In the genomic region with DNA sequence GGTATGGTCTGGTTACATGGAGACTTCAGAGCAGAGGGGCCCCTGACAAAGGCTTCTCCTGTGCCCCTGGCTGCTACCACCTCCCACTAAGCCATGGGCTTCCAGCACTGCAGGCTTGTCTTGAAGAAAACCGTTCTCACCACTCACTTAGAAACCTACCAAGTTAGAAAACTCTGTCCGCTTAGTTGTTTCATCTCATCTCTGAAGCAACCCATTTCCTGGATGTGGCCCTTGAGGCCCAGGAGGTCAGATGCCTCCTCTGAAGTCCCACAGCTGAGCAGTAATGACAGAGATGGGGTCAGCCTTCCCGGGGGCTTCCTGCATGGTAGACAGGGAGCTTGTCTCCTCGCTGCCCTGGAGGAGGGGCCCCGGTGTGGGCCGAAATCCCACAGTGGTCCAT, we compare ENCODE assay signal across 23 cellular contexts. TPM values are rescaled to one million over a fixed set of nuclear protein-coding genes. Genes with fewer than 3 reads are reported as not detected.
DNase-seq lines count a peak whose midpoint lies in the region; ATAC-seq and TF ChIP-seq lines count a peak whose summit lies in the region.
"Had no signal": no experiment of that assay in that cellular context is flagged by ENCODE, and none has a peak within 500 bp of the region (broad histone marks: within the 10 kb centered on the region; RNA-seq: fewer than 3 reads in every experiment).

No MANE protein-coding gene starts in this region.

- no peak for DNase-seq in natural killer cell treated with Interleukin-12 subunit alpha and Interleukin-12 subunit beta and Interleukin-15 and Interleukin-18, amount 100 ng/mL, for 72 hours (ENCODE audit: low spot score)
- no peak for DNase-seq in natural killer cell
- DNase-seq in activated T-helper 1 cell treated with anti-CD3 and anti-CD28 coated beads, Interleukin-12 subunit alpha, Interleukin-12 subunit beta, Interleukin-2, Interleukin-4 antibody, amounts not matched to agents 30 ng/mL and 10 ng/mL and 1 ng/mL, durations not matched to agents 14 hours and 24 hours and 36 hours (ENCODE audit: low spot score), result no peak
- no peak for DNase-seq in NCI-H2029 treated with DMSO at 0.1 percent for 48 hours (lab: John Stamatoyannopoulos, UW)
- DNase-seq in GM20000 (ENCODE audit: low spot score), result no peak
- no peak for DNase-seq in activated CD4-positive, alpha-beta T cell treated with anti-CD3 and anti-CD28 coated beads, Interleukin-2, amount 50 U/mL, for 4 hours
- DNase-seq: AML-193; Caco-2; CD8-positive, alpha-beta T cell; MM.1S; NCI-H1417; NCI-H1694; NCI-H2081; NCI-H2227 treated with DMSO at 0.1 percent for 48 hours; NCI-H510A; NCI-H69; OCI-M1 had no signal

- peaks cover 99% of the 10 kb centered on the region for H3K36me3 ChIP-seq in neutrophil

- H3K4me3 Mint-ChIP-seq in natural killer cell treated with Interleukin-12 subunit alpha and Interleukin-12 subunit beta and Interleukin-15 and Interleukin-18, amount 100 ng/mL, for 72 hours, result peak overlapping the region; percentile 44
- no peak overlapping the region for H3K4me3 Mint-ChIP-seq in natural killer cell
- H3K4me3 Mint-ChIP-seq in activated T-helper 1 cell treated with anti-CD3 and anti-CD28 coated beads, Interleukin-12 subunit alpha, Interleukin-12 subunit beta, Interleukin-2, Interleukin-4 antibody, amounts not matched to agents 30 ng/mL and 10 ng/mL and 1 ng/mL, durations not matched to agents 14 hours and 24 hours and 36 hours, result no peak overlapping the region
- H3K4me3 Mint-ChIP-seq: CD8-positive, alpha-beta T cell; IgD-negative memory B cell had no signal

- intact Hi-C loops in natural killer cell (cut with micrococcal nuclease), result no loop called here
- intact Hi-C loops in activated T-helper 1 cell treated with anti-CD3 and anti-CD28 coated beads, Interleukin-12 subunit alpha, Interleukin-12 subunit beta, Interleukin-2, Interleukin-4 antibody, amounts not matched to agents 30 ng/mL and 10 ng/mL and 1 ng/mL, durations not matched to agents 14 hours and 24 hours and 36 hours (cut with micrococcal nuclease), result no loop called here

- no peaks in the 10 kb centered on the region for H3K9me3 Mint-ChIP-seq in natural killer cell treated with Interleukin-12 subunit alpha and Interleukin-12 subunit beta and Interleukin-15 and Interleukin-18, amount 100 ng/mL, for 72 hours
- H3K9me3 Mint-ChIP-seq in natural killer cell, result no peaks in the 10 kb centered on the region
- no peaks in the 10 kb centered on the region for H3K9me3 Mint-ChIP-seq in activated T-helper 1 cell treated with anti-CD3 and anti-CD28 coated beads, Interleukin-12 subunit alpha, Interleukin-12 subunit beta, Interleukin-2, Interleukin-4 antibody, amounts not matched to agents 30 ng/mL and 10 ng/mL and 1 ng/mL, durations not matched to agents 14 hours and 24 hours and 36 hours
- H3K9me3 Mint-ChIP-seq: CD8-positive, alpha-beta T cell; IgD-negative memory B cell had no signal

- no peaks in the 10 kb centered on the region for H3K27me3 ChIP-seq in neutrophil

- H3K4me1 ChIP-seq in neutrophil (ENCODE audit: control insufficient read depth in 1 of 2, insufficient read depth in 1 of 2, low read depth in 1 of 2, low read length in 1 of 2), result peaks cover 34 to 51% of the 10 kb centered on the region in 2 experiments
- H3K4me1 ChIP-seq: A549, Caco-2 had no signal

- peak overlapping the region; percentile 82 for H3K27ac ChIP-seq in neutrophil
- H3K27ac ChIP-seq: A549, C4-2B, KMS-11 had no signal

- TF ChIP-seq CTCF in natural killer cell (IDR thresholded peaks at IDR 0.05), result no peak
- no peak for TF ChIP-seq CTCF in neutrophil (IDR thresholded peaks at IDR 0.05)
- TF ChIP-seq CTCF in GM20000 (IDR thresholded peaks at IDR 0.05; ENCODE audit: extremely low read depth, missing control alignments), result no peak

- peak overlapping the region; percentile 57 to 61 for H3K27ac Mint-ChIP-seq in natural killer cell treated with Interleukin-12 subunit alpha and Interleukin-12 subunit beta and Interleukin-15 and Interleukin-18, amount 100 ng/mL, for 72 hours
- H3K27ac Mint-ChIP-seq in natural killer cell, result no peak overlapping the region
- H3K27ac Mint-ChIP-seq in activated T-helper 1 cell treated with anti-CD3 and anti-CD28 coated beads, Interleukin-12 subunit alpha, Interleukin-12 subunit beta, Interleukin-2, Interleukin-4 antibody, amounts not matched to agents 30 ng/mL and 10 ng/mL and 1 ng/mL, durations not matched to agents 14 hours and 24 hours and 36 hours, result peak overlapping the region; percentile 40
- H3K27ac Mint-ChIP-seq: CD8-positive, alpha-beta T cell had no signal

- H3K4me1 Mint-ChIP-seq in natural killer cell treated with Interleukin-12 subunit alpha and Interleukin-12 subunit beta and Interleukin-15 and Interleukin-18, amount 100 ng/mL, for 72 hours (ENCODE audit: low read depth in 2 of 2), result peaks cover 8 to 38% of the 10 kb centered on the region in 2 donors
- H3K4me1 Mint-ChIP-seq in natural killer cell, result no peaks in the 10 kb centered on the region
- peaks cover 18% of the 10 kb centered on the region for H3K4me1 Mint-ChIP-seq in activated T-helper 1 cell treated with anti-CD3 and anti-CD28 coated beads, Interleukin-12 subunit alpha, Interleukin-12 subunit beta, Interleukin-2, Interleukin-4 antibody, amounts not matched to agents 30 ng/mL and 10 ng/mL and 1 ng/mL, durations not matched to agents 14 hours and 24 hours and 36 hours (ENCODE audit: low read depth)

- no peaks in the 10 kb centered on the region for H3K36me3 Mint-ChIP-seq in natural killer cell treated with Interleukin-12 subunit alpha and Interleukin-12 subunit beta and Interleukin-15 and Interleukin-18, amount 100 ng/mL, for 72 hours
- no peaks in the 10 kb centered on the region for H3K36me3 Mint-ChIP-seq in natural killer cell
- no peaks in the 10 kb centered on the region for H3K36me3 Mint-ChIP-seq in activated T-helper 1 cell treated with anti-CD3 and anti-CD28 coated beads, Interleukin-12 subunit alpha, Interleukin-12 subunit beta, Interleukin-2, Interleukin-4 antibody, amounts not matched to agents 30 ng/mL and 10 ng/mL and 1 ng/mL, durations not matched to agents 14 hours and 24 hours and 36 hours (ENCODE audit: low read depth)
- H3K36me3 Mint-ChIP-seq: CD8-positive, alpha-beta T cell had no signal

- peak; percentile 34 to 67 for ATAC-seq in natural killer cell treated with Interleukin-12 subunit alpha and Interleukin-12 subunit beta and Interleukin-15 and Interleukin-18, amount 100 ng/mL, for 72 hours
- ATAC-seq in natural killer cell, result no peak
- ATAC-seq: A549; CD8-positive, alpha-beta T cell; SK-N-SH treated with all-trans-retinoic acid at 6 μM for 48 hours had no signal

- no peaks in the 10 kb centered on the region for H3K9me3 ChIP-seq in neutrophil
- H3K9me3 ChIP-seq: A549, Caco-2 had no signal

- H3K27me3 Mint-ChIP-seq in natural killer cell treated with Interleukin-12 subunit alpha and Interleukin-12 subunit beta and Interleukin-15 and Interleukin-18, amount 100 ng/mL, for 72 hours, result peaks cover 7 to 14% of the 10 kb centered on the region in 2 donors
- H3K27me3 Mint-ChIP-seq in natural killer cell (ENCODE audit: low read depth in 2 of 2), result peaks cover 0 to 9% of the 10 kb centered on the region in 2 donors
- peaks cover 1% of the 10 kb centered on the region for H3K27me3 Mint-ChIP-seq in activated T-helper 1 cell treated with anti-CD3 and anti-CD28 coated beads, Interleukin-12 subunit alpha, Interleukin-12 subunit beta, Interleukin-2, Interleukin-4 antibody, amounts not matched to agents 30 ng/mL and 10 ng/mL and 1 ng/mL, durations not matched to agents 14 hours and 24 hours and 36 hours (ENCODE audit: insufficient read depth)
- H3K27me3 Mint-ChIP-seq: IgD-negative memory B cell had no signal

- H3K4me3 ChIP-seq in neutrophil (ENCODE audit: low read depth in 1 of 2, low read length in 1 of 2), result no peak overlapping the region
- H3K4me3 ChIP-seq: A549 had no signal

RNA-seq across cellular contexts. Expression of a gene that starts 12.9 kb away (rescaled TPM):
- total RNA-seq in natural killer cell treated with Interleukin-12 subunit alpha and Interleukin-12 subunit beta and Interleukin-15 and Interleukin-18, amount 100 ng/mL, for 72 hours, result 10 to 100 TPM in 1 of 2 donors, 1 to 10 TPM in 1; 5.0 to 47.9 TPM
- total RNA-seq in natural killer cell, result 100 to 1,000 TPM in 1 of 3 donors, 1 to 10 TPM in 2; 3.8 to 274 (median 8.2) TPM
- total RNA-seq in activated T-helper 1 cell treated with anti-CD3 and anti-CD28 coated beads, Interleukin-12 subunit alpha, Interleukin-12 subunit beta, Interleukin-2, Interleukin-4 antibody, amounts not matched to agents 30 ng/mL and 10 ng/mL and 1 ng/mL, durations not matched to agents 14 hours and 24 hours and 36 hours, result 11.7 and 11.8 TPM in 2 replicates
- total RNA-seq: Caco-2 had no signal

Comparison
In these comparisons a context has a peak if more than half of its experiments do, and no peak if none do; other contexts are left out.
1. ATAC-seq: peak in natural killer cell treated with Interleukin-12 subunit alpha and Interleukin-12 subunit beta and Interleukin-15 and Interleukin-18, amount 100 ng/mL, for 72 hours (2 of 2); none in natural killer cell (0 of 3).
2. H3K27ac Mint-ChIP-seq: peak in natural killer cell treated with Interleukin-12 subunit alpha and Interleukin-12 subunit beta and Interleukin-15 and Interleukin-18, amount 100 ng/mL, for 72 hours (2 of 2) and activated T-helper 1 cell treated with anti-CD3 and anti-CD28 coated beads, Interleukin-12 subunit alpha, Interleukin-12 subunit beta, Interleukin-2, Interleukin-4 antibody, amounts not matched to agents 30 ng/mL and 10 ng/mL and 1 ng/mL, durations not matched to agents 14 hours and 24 hours and 36 hours (single experiment); none in natural killer cell (0 of 2).